ENCODE assay signal across 8 cellular contexts in genomic region chr11:44110231-44110679, GRCh38. TPM values are rescaled to one million over a fixed set of nuclear protein-coding genes. Genes with fewer than 3 reads are reported as not detected.
DNase-seq lines count a peak whose midpoint lies in the region; ATAC-seq and TF ChIP-seq lines count a peak whose summit lies in the region.

No MANE protein-coding gene starts in this region.

- no peaks in the 10 kb centered on the region for H3K9me2 ChIP-seq in neural cell (ENCODE audit: insufficient read depth, low read length)

- POLR2A ChIA-PET in CD8-positive, alpha-beta memory T cell (lab: Charles Lee) = no interaction called here
- POLR2A ChIA-PET in activated CD8-positive, alpha-beta T cell treated with anti-CD3 and anti-CD28 coated beads for 36 hours (lab: Charles Lee) = interaction anchor here (1.0 kb wide), 1 partner anchor 81 kb away, joined by 4 read pairs; no protein-coding TSS in a partner anchor

- no peak overlapping the region for H2AFZ ChIP-seq in neural cell (ENCODE audit: low read depth, low read length)

- TF ChIP-seq EP300 in neural cell (conservative IDR thresholded peaks at IDR 0.05; ENCODE audit: poor library complexity, severe bottlenecking) (no peak), tibial nerve (IDR thresholded peaks at IDR 0.05) (no peak)

- peak; percentile 22 to 65 (median 33) for DNase-seq in CD8-positive, alpha-beta memory T cell
- DNase-seq in GM19240 (ENCODE audit: insufficient read length, low spot score) (peak; percentile 50), NCI-H748 (lab: John Stamatoyannopoulos, UW; ENCODE audit: unreplicated experiment) (peak; percentile 46), endothelial cell (ENCODE audit: low spot score) (peak; percentile 64), tibial nerve (ENCODE audit: low spot score in 2 of 2) (peak; percentile 23 to 69)
- DNase-seq in activated CD8-positive, alpha-beta T cell treated with anti-CD3 and anti-CD28 coated beads for 36 hours = peak; percentile 80

- no peak overlapping the region for H3K4me2 ChIP-seq in neural cell (ENCODE audit: low read length)

- H3K4me1 Mint-ChIP-seq in CD8-positive, alpha-beta memory T cell = peaks cover 8 to 13% (median 8%) of the 10 kb centered on the region in 3 donors
- H3K4me1 Mint-ChIP-seq in activated CD8-positive, alpha-beta T cell treated with anti-CD3 and anti-CD28 coated beads for 36 hours (ENCODE audit: low read depth) = peaks cover 14% of the 10 kb centered on the region
- peaks cover 15% of the 10 kb centered on the region for H3K4me1 Mint-ChIP-seq in endothelial cell (ENCODE audit: unreplicated experiment)

- no peak for TF ChIP-seq POLR2A in tibial nerve (IDR thresholded peaks at IDR 0.05)

- CTCF ChIA-PET in CD8-positive, alpha-beta memory T cell (lab: Charles Lee) = interaction anchor here (1.0 to 1.7 kb wide), 4 partner anchors 12 to 47 kb away, joined by 3 to 5 read pairs (median 4); partner anchors contain the start of gene EXT2
- CTCF ChIA-PET in activated CD8-positive, alpha-beta T cell treated with anti-CD3 and anti-CD28 coated beads for 36 hours (lab: Charles Lee) = interaction anchor here (1.0 to 3.3 kb wide), 6 partner anchors 10 to 133 kb away, joined by 3 to 20 read pairs (median 5); partner anchors contain the start of gene EXT2

- H3K4me3 ChIP-seq in CD8-positive, alpha-beta memory T cell (ENCODE audit: low read length) = no peak overlapping the region
- H3K4me3 ChIP-seq in neural cell (ENCODE audit: low read length) (no peak overlapping the region), tibial nerve (no peak overlapping the region)

- H3K36me3 ChIP-seq in CD8-positive, alpha-beta memory T cell (ENCODE audit: insufficient read depth, low read length) = peaks cover 14% of the 10 kb centered on the region
- H3K36me3 ChIP-seq in neural cell (ENCODE audit: insufficient read depth, low read length) (peaks cover 10% of the 10 kb centered on the region), tibial nerve (peaks cover 4 to 54% (median 9%) of the 10 kb centered on the region in 3 donors)

- H3K9me3 Mint-ChIP-seq in CD8-positive, alpha-beta memory T cell = no peaks in the 10 kb centered on the region
- H3K9me3 Mint-ChIP-seq in activated CD8-positive, alpha-beta T cell treated with anti-CD3 and anti-CD28 coated beads for 36 hours = no peaks in the 10 kb centered on the region
- no peaks in the 10 kb centered on the region for H3K9me3 Mint-ChIP-seq in endothelial cell (ENCODE audit: unreplicated experiment)

- H3K79me2 ChIP-seq in neural cell (replicated peaks; ENCODE audit: insufficient read depth, low read length) = no peaks in the 10 kb centered on the region

- H3F3A ChIP-seq in neural cell (ENCODE audit: insufficient read depth, low read length, poor library complexity, severe bottlenecking) = no peaks in the 10 kb centered on the region

- ATAC-seq in HG03280 (IDR thresholded peaks at IDR 0.05; ENCODE audit: unreplicated experiment) = peak; percentile 95
- ATAC-seq in activated CD8-positive, alpha-beta T cell treated with anti-CD3 and anti-CD28 coated beads for 36 hours = peak; percentile 99

- intact Hi-C loops in activated CD8-positive, alpha-beta T cell treated with anti-CD3 and anti-CD28 coated beads for 36 hours (cut with micrococcal nuclease) = no loop called here

- WGBS in tibial nerve, 2 donors = 3 to 8% methylated on average over 4 of the region's 4 CpGs

- H4K20me1 ChIP-seq in neural cell (ENCODE audit: insufficient read depth) = no peaks in the 10 kb centered on the region

- H3K27me3 Mint-ChIP-seq in CD8-positive, alpha-beta memory T cell = no peaks in the 10 kb centered on the region
- H3K27me3 Mint-ChIP-seq in activated CD8-positive, alpha-beta T cell treated with anti-CD3 and anti-CD28 coated beads for 36 hours = no peaks in the 10 kb centered on the region
- peaks cover 2% of the 10 kb centered on the region for H3K27me3 Mint-ChIP-seq in endothelial cell (ENCODE audit: unreplicated experiment)

- H3K27me3 ChIP-seq in CD8-positive, alpha-beta memory T cell (ENCODE audit: insufficient read depth, low read length, poor library complexity, severe bottlenecking) = no peaks in the 10 kb centered on the region
- no peaks in the 10 kb centered on the region for H3K27me3 ChIP-seq in neural cell (ENCODE audit: insufficient read depth, low read depth, low read length)
- H3K27me3 ChIP-seq in tibial nerve = no peaks in the 10 kb centered on the region

- peak overlapping the region in 5 of 8 donors; percentile 3 to 79 (median 53) for H3K27ac Mint-ChIP-seq in CD8-positive, alpha-beta memory T cell
- peak overlapping the region; percentile 44 for H3K27ac Mint-ChIP-seq in activated CD8-positive, alpha-beta T cell treated with anti-CD3 and anti-CD28 coated beads for 36 hours
- peak overlapping the region; percentile 21 for H3K27ac Mint-ChIP-seq in endothelial cell (ENCODE audit: unreplicated experiment)

- no peak overlapping the region for H3K9ac ChIP-seq in neural cell (ENCODE audit: low read length)

- H3K27ac ChIP-seq in CD8-positive, alpha-beta memory T cell (ENCODE audit: low read depth, low read length) = no peak overlapping the region
- no peak overlapping the region for H3K27ac ChIP-seq in neural cell (ENCODE audit: low read length)
- no peak overlapping the region for H3K27ac ChIP-seq in tibial nerve

- peaks cover 4% of the 10 kb centered on the region for H3K4me1 ChIP-seq in CD8-positive, alpha-beta memory T cell (ENCODE audit: insufficient read depth, low read length)
- peaks cover 0 to 18% (median 2%) of the 10 kb centered on the region in 4 donors for H3K4me1 ChIP-seq in tibial nerve

- H3K36me3 Mint-ChIP-seq in CD8-positive, alpha-beta memory T cell = peaks cover 12 to 76% (median 35%) of the 10 kb centered on the region in 3 donors
- H3K36me3 Mint-ChIP-seq in activated CD8-positive, alpha-beta T cell treated with anti-CD3 and anti-CD28 coated beads for 36 hours (ENCODE audit: low read depth) = peaks cover 17% of the 10 kb centered on the region
- peaks cover 33% of the 10 kb centered on the region for H3K36me3 Mint-ChIP-seq in endothelial cell (ENCODE audit: low read depth, unreplicated experiment)

- H3K4me3 Mint-ChIP-seq in CD8-positive, alpha-beta memory T cell = no peak overlapping the region
- H3K4me3 Mint-ChIP-seq in activated CD8-positive, alpha-beta T cell treated with anti-CD3 and anti-CD28 coated beads for 36 hours = no peak overlapping the region
- H3K4me3 Mint-ChIP-seq in endothelial cell (ENCODE audit: unreplicated experiment) = no peak overlapping the region

- peak; percentile 79 for TF ChIP-seq RAD21 in neural cell (conservative IDR thresholded peaks at IDR 0.05)

- TF ChIP-seq CTCF in activated CD8-positive, alpha-beta T cell treated with anti-CD3 and anti-CD28 coated beads for 36 hours (IDR thresholded peaks at IDR 0.05) = peak; percentile 90
- TF ChIP-seq CTCF in endothelial cell (IDR thresholded peaks at IDR 0.05; ENCODE audit: unreplicated experiment) = peak; percentile 56
- TF ChIP-seq CTCF in neural cell (IDR thresholded peaks at IDR 0.05; ENCODE audit: poor library complexity, severe bottlenecking) = peak; percentile 78
- peak; percentile 42 to 67 (median 55) for TF ChIP-seq CTCF in tibial nerve (IDR thresholded peaks at IDR 0.05)

- H3K9me3 ChIP-seq in CD8-positive, alpha-beta memory T cell (ENCODE audit: low read length) = no peaks in the 10 kb centered on the region
- no peaks in the 10 kb centered on the region for H3K9me3 ChIP-seq in neural cell (ENCODE audit: low read length)
- no peaks in the 10 kb centered on the region for H3K9me3 ChIP-seq in tibial nerve

TF ChIP-seq in neural cell, 6 proteins besides CTCF, POLR2A, EP300 and RAD21:
- no peak for TF ChIP-seq MXI1 (conservative IDR thresholded peaks at IDR 0.05; ENCODE audit: poor library complexity, severe bottlenecking)
- peak; percentile 74 for TF ChIP-seq SMC3 (conservative IDR thresholded peaks at IDR 0.05; ENCODE audit: poor library complexity)

RNA-seq across cellular contexts. Expression of gene EXT2, which starts 14.8 kb away (rescaled TPM):
- total RNA-seq in CD8-positive, alpha-beta memory T cell = 10 to 100 TPM; 37.4 to 38.5 TPM
- 46.6 TPM for polyA plus RNA-seq in CD8-positive, alpha-beta memory T cell
- total RNA-seq in activated CD8-positive, alpha-beta T cell treated with anti-CD3 and anti-CD28 coated beads for 36 hours = 10 to 100 TPM; 20.0 to 20.2 TPM
- total RNA-seq in endothelial cell (ENCODE audit: unreplicated experiment) = 96.8 TPM
- polyA plus RNA-seq in neural cell = 77.5 and 82.6 TPM in 2 replicates
- 125 and 132 TPM in 2 replicates for polyA minus RNA-seq in neural cell
- 10 to 100 TPM; 69.3 to 80.0 (median 73.1) TPM for total RNA-seq in tibial nerve

RNA-seq across cellular contexts. Expression of gene ACCS, which starts 44.2 kb away (rescaled TPM):
- total RNA-seq in CD8-positive, alpha-beta memory T cell = 1 to 10 TPM; 2.7 to 3.3 TPM
- 0.60 TPM for polyA plus RNA-seq in CD8-positive, alpha-beta memory T cell
- 1 to 10 TPM; 6.7 to 7.1 TPM for total RNA-seq in activated CD8-positive, alpha-beta T cell treated with anti-CD3 and anti-CD28 coated beads for 36 hours
- total RNA-seq in endothelial cell (ENCODE audit: unreplicated experiment) (38.8 TPM), tibial nerve (10 to 100 TPM; 17.7 to 45.8 (median 31.5) TPM)
- polyA plus RNA-seq in neural cell = not detected in 2 replicates
- polyA minus RNA-seq in neural cell = not detected in 2 replicates
